Comparison of ENCODE assay signal across 24 cellular contexts in the genomic region with DNA sequence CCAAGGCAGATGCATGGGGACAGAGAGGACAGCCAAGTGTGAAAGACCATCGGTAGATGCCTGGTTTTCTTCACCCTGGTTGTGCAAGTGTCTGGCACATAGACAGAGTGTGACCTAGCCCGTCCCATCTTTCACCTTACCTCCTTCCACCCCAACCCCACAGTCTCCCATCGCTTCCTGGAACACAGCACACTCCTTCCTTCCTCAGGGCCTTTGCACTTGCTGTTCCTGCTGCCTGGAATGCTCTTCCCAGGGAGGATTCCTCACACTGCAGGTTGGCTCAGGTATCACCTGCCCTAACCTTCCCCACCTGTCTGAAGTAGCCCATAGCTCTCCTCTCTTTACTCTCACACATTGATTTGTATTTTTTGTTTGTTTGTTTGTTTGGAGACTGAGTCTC.
"Had no signal": no experiment of that assay in that cellular context is flagged by ENCODE, and none has a peak within 500 bp of the region (broad histone marks: within the 10 kb centered on the region; RNA-seq: fewer than 3 reads in every experiment).

No MANE protein-coding gene starts in this region.

- ATAC-seq: effector memory CD8-positive, alpha-beta T cell; left lobe of liver; mucosa of descending colon; natural killer cell treated with Interleukin-12 subunit alpha and Interleukin-12 subunit beta and Interleukin-15 and Interleukin-18, amount 100 ng/mL, for 72 hours; pancreas; right lobe of liver; stimulated activated naive CD8-positive, alpha-beta T cell treated with anti-CD3 and anti-CD28 coated beads, Interleukin-15, amount 100 ng/mL, for 72 hours had no signal

- H3K4me1 ChIP-seq: right lobe of liver had no signal

- H3K27me3 ChIP-seq: esophagus squamous epithelium, neutrophil, pancreas, right lobe of liver, thyroid gland, vagina had no signal

- H3K27ac Mint-ChIP-seq: mesothelial cell of epicardium; natural killer cell treated with Interleukin-12 subunit alpha and Interleukin-12 subunit beta and Interleukin-15 and Interleukin-18, amount 100 ng/mL, for 72 hours had no signal

- H3K9me3 ChIP-seq: esophagus squamous epithelium, mucosa of descending colon, neutrophil, pancreas, right lobe of liver, thyroid gland, vagina had no signal

- H3K4me3 Mint-ChIP-seq: mesothelial cell of epicardium; natural killer cell treated with Interleukin-12 subunit alpha and Interleukin-12 subunit beta and Interleukin-15 and Interleukin-18, amount 100 ng/mL, for 72 hours; stimulated activated naive CD8-positive, alpha-beta T cell treated with anti-CD3 and anti-CD28 coated beads, Interleukin-15, amount 100 ng/mL, for 72 hours had no signal

- H3K4me3 ChIP-seq: coronary artery, esophagus squamous epithelium, mucosa of descending colon, pancreas, right lobe of liver, thyroid gland, vagina had no signal

- H3K27me3 Mint-ChIP-seq: effector memory CD8-positive, alpha-beta T cell; naive B cell; natural killer cell treated with Interleukin-12 subunit alpha and Interleukin-12 subunit beta and Interleukin-15 and Interleukin-18, amount 100 ng/mL, for 72 hours; stimulated activated naive CD8-positive, alpha-beta T cell treated with anti-CD3 and anti-CD28 coated beads, Interleukin-15, amount 100 ng/mL, for 72 hours had no signal

- DNase-seq: effector memory CD8-positive, alpha-beta T cell; erythroblast; esophagus squamous epithelium; foreskin melanocyte; head of caudate nucleus; kidney; mesenchymal stem cell; mucosa of descending colon; naive B cell; pancreas; right lobe of liver; small intestine; stimulated activated CD4-positive, alpha-beta T cell treated with anti-CD3 and anti-CD28 coated beads, Interleukin-15, amount 100 ng/mL, for 24 hours; stimulated activated CD4-positive, alpha-beta T cell treated with anti-CD3 and anti-CD28 coated beads, Interleukin-2, amount 100 ng/mL, for 48 hours; stimulated activated naive CD4-positive, alpha-beta T cell; stimulated activated naive CD8-positive, alpha-beta T cell treated with anti-CD3 and anti-CD28 coated beads, Interleukin-15, amount 100 ng/mL, for 72 hours; thyroid gland; trophoblast cell had no signal

- H3K27ac ChIP-seq: coronary artery, esophagus squamous epithelium, neutrophil, pancreas, right lobe of liver, thyroid gland, vagina had no signal
